In the genomic region with DNA sequence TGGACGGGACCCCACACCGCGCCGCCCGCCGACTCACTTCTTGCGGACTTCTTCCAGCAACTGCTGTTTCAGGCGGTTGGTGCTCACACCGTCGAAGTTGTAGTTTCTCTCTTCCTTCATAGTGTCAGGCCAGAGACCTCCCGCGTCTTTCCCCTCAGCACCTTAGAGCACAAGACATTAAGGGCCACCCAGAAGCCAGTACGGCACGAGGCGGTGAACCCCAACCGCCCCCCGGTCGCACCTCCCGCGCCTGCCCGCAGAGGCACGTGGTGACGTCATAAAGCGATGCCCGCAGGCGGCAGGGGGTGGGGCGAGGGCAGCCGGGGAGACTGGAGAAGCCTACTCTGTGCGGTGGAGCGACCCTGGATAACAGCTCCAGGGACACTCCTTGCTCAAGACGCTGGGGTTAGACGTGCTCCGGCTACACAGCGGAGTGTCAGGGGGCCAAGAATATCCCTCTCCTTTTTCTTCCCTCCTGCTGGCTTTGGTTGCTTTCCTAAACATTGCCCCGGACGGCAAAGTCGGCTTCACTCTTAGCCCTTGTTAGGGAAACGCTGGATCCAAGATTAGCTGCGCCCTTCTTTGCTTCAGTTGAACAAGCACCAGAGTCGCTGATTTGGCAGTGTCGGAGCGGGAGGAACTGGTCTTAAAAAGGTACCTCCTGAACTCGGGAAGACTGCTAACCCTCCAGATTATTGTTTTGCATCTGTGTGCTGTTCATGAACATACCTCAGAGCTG, we compare ENCODE assay signal across 8 cellular contexts. TPM values are rescaled to one million over a fixed set of nuclear protein-coding genes. Genes with fewer than 3 reads are reported as not detected.
DNase-seq lines count a peak whose midpoint lies in the region; ATAC-seq, FAIRE-seq and TF ChIP-seq lines count a peak whose summit lies in the region.

CCDC169 (minus strand) TSS at position 215 of the 739 bp plus-strand sequence; CDS start at position 120, 95 bp downstream.

- H3K27ac ChIP-seq in cardiac muscle cell (peak within 1 kb of the TSS; percentile 36), pancreas (no peak within 1 kb of the TSS), tibial artery (peak within 1 kb of the TSS; percentile 71 to 73)

- TF ChIP-seq CTCF in cardiac muscle cell (IDR thresholded peaks at IDR 0.05; ENCODE audit: low read depth, low read length) (no peak), pancreas (IDR thresholded peaks at IDR 0.05) (no peak), tibial artery (IDR thresholded peaks at IDR 0.05) (no peak)

- WGBS in pancreas, 2 donors, result 1 to 2% methylated on average over 43 of the region's 43 CpGs

- H3K9me3 ChIP-seq in cardiac muscle cell (ENCODE audit: low read depth), result no peaks in the 10 kb centered on the region
- no peaks in the 10 kb centered on the region for H3K9me3 ChIP-seq in pancreas
- H3K9me3 ChIP-seq in tibial artery, result no peaks in the 10 kb centered on the region

- H3K36me3 ChIP-seq in cardiac muscle cell (no peaks in the 10 kb centered on the region), pancreas (no peaks in the 10 kb centered on the region), tibial artery (no peaks in the 10 kb centered on the region)

- ATAC-seq in pancreas, result peak; percentile 84 to 96 (median 92)

- DNase-seq in NCI-H1436 (lab: John Stamatoyannopoulos, UW), result peak; percentile 11
- no peak for DNase-seq in NCI-H1436 treated with DMSO at 0.1 percent for 48 hours (lab: John Stamatoyannopoulos, UW)
- peak; percentile 20 for DNase-seq in HPDE6-E6E7 (ENCODE audit: extremely low spot score)
- peak; percentile 42 for DNase-seq in T follicular helper cell (ENCODE audit: low read depth)
- DNase-seq in activated naive CD8-positive, alpha-beta T cell treated with anti-CD3 and anti-CD28 coated beads, Interleukin-2, amount 50 U/mL, for 16 hours (ENCODE audit: low read depth, low spot score), result peak; percentile 15
- peak; percentile 74 to 80 for DNase-seq in cardiac muscle cell (ENCODE audit: low read depth in 1 of 2, low spot score in 1 of 2)
- DNase-seq in pancreas, result peak; percentile 49 to 86 (median 69)
- DNase-seq in tibial artery, result peak; percentile 62 to 84

- intact Hi-C loops in pancreas (cut with DNase I) (no loop called here), tibial artery (cut with DNase I; ENCODE audit: low total_unique reads) (no loop called here)

- no peak for FAIRE-seq in pancreas (lab: Jason Lieb, UNC)

- H3K4me1 ChIP-seq in cardiac muscle cell (ENCODE audit: low read depth) (peaks cover 7% of the 10 kb centered on the region), pancreas (peaks cover 0 to 5% (median 0%) of the 10 kb centered on the region in 3 donors), tibial artery (peaks cover 0 to 15% (median 9%) of the 10 kb centered on the region in 4 donors)

- H3K27me3 ChIP-seq in cardiac muscle cell, result no peaks in the 10 kb centered on the region
- no peaks in the 10 kb centered on the region for H3K27me3 ChIP-seq in pancreas
- no peaks in the 10 kb centered on the region for H3K27me3 ChIP-seq in tibial artery

- H3K4me3 ChIP-seq in cardiac muscle cell (peak within 1 kb of the TSS; percentile 55), pancreas (peak within 1 kb of the TSS; percentile 47 to 64 (median 56)), tibial artery (peak within 1 kb of the TSS; percentile 56 to 74)

RNA-seq across cellular contexts. Expression of gene CCDC169, which starts in this region (rescaled TPM):
- total RNA-seq in cardiac muscle cell, result 3.1 and 6.9 TPM in 2 replicates
- polyA plus RNA-seq in cardiac muscle cell, result 6.9 and 16.0 TPM in 2 replicates
- total RNA-seq in pancreas, result under 1 TPM; 0.08 to 0.55 (median 0.29) TPM
- polyA plus RNA-seq in pancreas, result under 1 TPM; 0.11 to 0.14 TPM

Comparison
In these comparisons a context has a peak if more than half of its experiments do, and no peak if none do; other contexts are left out.
1. Peak in DNase-seq, ATAC-seq and H3K4me3 ChIP-seq in pancreas; RNA of the gene not detected or under 1 TPM.
2. H3K27ac ChIP-seq: peak in cardiac muscle cell (single experiment) and tibial artery (2 of 2); none in pancreas (0 of 4).
3. Peak in every context shown above with its lines, with median percentiles within 50 percentile points of each other: H3K4me3 ChIP-seq.